ENCODE assay signal across 19 cellular contexts in genomic region chr3:153348457-153349137, GRCh38.
DNase-seq lines count a peak whose midpoint lies in the region; ATAC-seq and TF ChIP-seq lines count a peak whose summit lies in the region.
"Had no signal": no experiment of that assay in that cellular context is flagged by ENCODE, and none has a peak within 500 bp of the region (broad histone marks: within the 10 kb centered on the region; RNA-seq: fewer than 3 reads in every experiment).

No MANE protein-coding gene starts in this region.

- H3K4me2 ChIP-seq in PC-3 (ENCODE audit: low read length): peak overlapping the region; percentile 11

- H4K20me1 ChIP-seq in PC-3 (ENCODE audit: low read length): no peaks in the 10 kb centered on the region

- no peaks in the 10 kb centered on the region for H3K9me3 ChIP-seq in PC-3 (ENCODE audit: low read length)
- H3K9me3 ChIP-seq: thoracic aorta had no signal

- no peaks in the 10 kb centered on the region for H3K79me2 ChIP-seq in PC-3 (ENCODE audit: low read length)

- CTCF ChIA-PET in PC-3 (lab: Charles Lee): no interaction called here

- peak; percentile 14 for DNase-seq in SIG-M5 treated with dmso at 0.1 percent for 504 hours (lab: John Stamatoyannopoulos, UW; ENCODE audit: unreplicated experiment)
- DNase-seq in SIG-M5 (lab: John Stamatoyannopoulos, UW): no peak
- DNase-seq in PC-3: peak; percentile 64
- peak; percentile 30 for DNase-seq in glomerular visceral epithelial cell (ENCODE audit: extremely low spot score)
- DNase-seq in ecto neural progenitor cell (ENCODE audit: low spot score): no peak
- no peak for DNase-seq in posterior cingulate gyrus
- DNase-seq in NCI-H748 treated with DMSO at 0.1 percent for 48 hours (lab: John Stamatoyannopoulos, UW): no peak
- DNase-seq: 8988T; activated CD4-positive, alpha-beta T cell treated with anti-CD3 and anti-CD28 coated beads, Interleukin-2, amount 50 U/mL, for 4 hours; activated naive CD8-positive, alpha-beta T cell treated with anti-CD3 and anti-CD28 coated beads, Interleukin-2, amount 50 U/mL, for 24 hours; central memory CD4-positive, alpha-beta T cell; endodermal cell; midbrain; NCI-H1436; NCI-H2227 treated with DMSO at 0.1 percent for 48 hours had no signal

- no peaks in the 10 kb centered on the region for H3K9me2 ChIP-seq in PC-3 (replicated peaks; ENCODE audit: low read length)

- POLR2A ChIA-PET in PC-3 (lab: Charles Lee; ENCODE audit: unreplicated experiment): no interaction called here

- H2AFZ ChIP-seq in PC-3 (ENCODE audit: low read length): no peak overlapping the region

- no peaks in the 10 kb centered on the region for H3K36me3 ChIP-seq in PC-3 (ENCODE audit: low read depth, low read length)
- H3K36me3 ChIP-seq: thoracic aorta had no signal

- ATAC-seq in PC-3 (no peak), GM19397 (IDR thresholded peaks at IDR 0.05; ENCODE audit: unreplicated experiment) (no peak)
- ATAC-seq: activated naive CD8-positive, alpha-beta T cell treated with anti-CD3 and anti-CD28 coated beads, Interleukin-2, amount 50 U/mL, for 24 hours; SK-N-SH treated with all-trans-retinoic acid at 6 μM for 48 hours had no signal

- H3K27ac ChIP-seq in PC-3 (ENCODE audit: low read length): no peak overlapping the region
- H3K27ac ChIP-seq: KMS-11, thoracic aorta had no signal

- H3F3A ChIP-seq in PC-3 (ENCODE audit: low read length, unreplicated experiment): no peaks in the 10 kb centered on the region

- peaks cover 30% of the 10 kb centered on the region for H3K4me1 ChIP-seq in PC-3 (ENCODE audit: insufficient read depth, low read length)

- intact Hi-C loops in PC-3 (cut with micrococcal nuclease): no loop called here
- intact Hi-C loops in posterior cingulate gyrus (cut with DNase I): no loop called here

- BruUV-seq in PC-3 (replicated peaks; lab: Mats Ljungman, UMichigan): no TSS peak

- no peaks in the 10 kb centered on the region for H3K27me3 ChIP-seq in PC-3 (ENCODE audit: low read length)

- TF ChIP-seq CTCF in PC-3 (conservative IDR thresholded peaks at IDR 0.05; ENCODE audit: low read depth, low read length): no peak

- no peak overlapping the region for H3K4me3 ChIP-seq in PC-3 (ENCODE audit: low read length)
- H3K4me3 ChIP-seq: thoracic aorta had no signal

- no peak overlapping the region for H3K9ac ChIP-seq in PC-3 (ENCODE audit: low read length)
- H3K9ac ChIP-seq: KMS-11 had no signal

Comparison
In these comparisons a context has a peak if more than half of its experiments do, and no peak if none do; other contexts are left out.
1. DNase-seq: peak in SIG-M5 treated with dmso at 0.1 percent for 504 hours (single experiment), PC-3 (single experiment) and glomerular visceral epithelial cell (single experiment); none in SIG-M5 (single experiment), ecto neural progenitor cell (single experiment), posterior cingulate gyrus (0 of 10) and NCI-H748 treated with DMSO at 0.1 percent for 48 hours (single experiment).